In the genomic region with DNA sequence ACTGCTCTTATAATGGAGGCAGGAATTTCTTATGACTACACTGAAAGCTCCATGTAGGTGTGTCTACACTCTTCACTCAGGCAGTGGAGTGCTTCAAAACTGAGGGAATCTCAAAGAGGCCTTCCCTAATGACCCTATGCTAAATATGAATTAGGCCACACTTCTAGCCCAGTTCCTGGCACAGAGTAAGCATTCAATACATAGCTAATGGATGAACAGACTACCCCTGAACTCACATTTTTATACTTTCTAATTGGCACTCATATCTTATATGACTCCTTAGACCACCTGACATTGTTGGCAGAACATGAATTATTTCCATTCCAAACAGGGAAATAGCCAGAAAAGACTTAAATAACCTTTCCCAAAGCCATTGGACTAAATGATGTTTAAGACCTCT, we compare ENCODE assay signal across 1 cellular context.
TF ChIP-seq lines count a peak whose summit lies in the region.

No MANE protein-coding gene starts in this region.

TF ChIP-seq in IMR-90, 13 proteins besides CTCF, POLR2A, EP300 and RAD21 (continued from another document):
- no peak for TF ChIP-seq RFX5 (IDR thresholded peaks at IDR 0.05; ENCODE audit: low read depth, low read length)
- TF ChIP-seq RCOR1 (IDR thresholded peaks at IDR 0.05; ENCODE audit: insufficient replicate concordance, low read length): no peak
- no peak for TF ChIP-seq CHD1 (IDR thresholded peaks at IDR 0.05; ENCODE audit: low read depth, low read length)
- no peak for TF ChIP-seq FOS (IDR thresholded peaks at IDR 0.05; ENCODE audit: low read depth, low read length)
- no peak for TF ChIP-seq SMC3 (IDR thresholded peaks at IDR 0.05; ENCODE audit: low read depth, low read length)
- TF ChIP-seq MAZ (IDR thresholded peaks at IDR 0.05; ENCODE audit: borderline replicate concordance, low read depth, low read length): no peak
- TF ChIP-seq, protein P1, sequence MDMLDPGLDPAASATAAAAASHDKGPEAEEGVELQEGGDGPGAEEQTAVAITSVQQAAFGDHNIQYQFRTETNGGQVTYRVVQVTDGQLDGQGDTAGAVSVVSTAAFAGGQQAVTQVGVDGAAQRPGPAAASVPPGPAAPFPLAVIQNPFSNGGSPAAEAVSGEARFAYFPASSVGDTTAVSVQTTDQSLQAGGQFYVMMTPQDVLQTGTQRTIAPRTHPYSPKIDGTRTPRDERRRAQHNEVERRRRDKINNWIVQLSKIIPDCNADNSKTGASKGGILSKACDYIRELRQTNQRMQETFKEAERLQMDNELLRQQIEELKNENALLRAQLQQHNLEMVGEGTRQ (IDR thresholded peaks at IDR 0.05; ENCODE audit: low read depth, low read length): no peak
- TF ChIP-seq CEBPB (IDR thresholded peaks at IDR 0.05; ENCODE audit: low read depth, low read length): no peak
- TF ChIP-seq NFE2L2 (IDR thresholded peaks at IDR 0.05; ENCODE audit: low read depth, low read length): no peak
- TF ChIP-seq, protein P2, sequence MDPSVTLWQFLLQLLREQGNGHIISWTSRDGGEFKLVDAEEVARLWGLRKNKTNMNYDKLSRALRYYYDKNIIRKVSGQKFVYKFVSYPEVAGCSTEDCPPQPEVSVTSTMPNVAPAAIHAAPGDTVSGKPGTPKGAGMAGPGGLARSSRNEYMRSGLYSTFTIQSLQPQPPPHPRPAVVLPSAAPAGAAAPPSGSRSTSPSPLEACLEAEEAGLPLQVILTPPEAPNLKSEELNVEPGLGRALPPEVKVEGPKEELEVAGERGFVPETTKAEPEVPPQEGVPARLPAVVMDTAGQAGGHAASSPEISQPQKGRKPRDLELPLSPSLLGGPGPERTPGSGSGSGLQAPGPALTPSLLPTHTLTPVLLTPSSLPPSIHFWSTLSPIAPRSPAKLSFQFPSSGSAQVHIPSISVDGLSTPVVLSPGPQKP (IDR thresholded peaks at IDR 0.05; ENCODE audit: borderline replicate concordance, low read depth, low read length): no peak
- TF ChIP-seq BHLHE40 (IDR thresholded peaks at IDR 0.05; ENCODE audit: low read depth, low read length): no peak
